11 cellular contexts compared by ENCODE assay signal in genomic region chr15:52994290-52994689, GRCh38.
"Had no signal": no experiment of that assay in that cellular context is flagged by ENCODE, and none has a peak within 500 bp of the region (broad histone marks: within the 10 kb centered on the region; RNA-seq: fewer than 3 reads in every experiment).

No MANE protein-coding gene starts in this region.

- ATAC-seq: GM23338, HCT116 had no signal

- H3K4me3 ChIP-seq: GM23248, GM23338, HAP-1 had no signal

- DNase-seq: GM23248, GOT3, H7, H9, HCEC 1CT, HFFc6 had no signal

- H3K36me3 ChIP-seq: HAP-1 had no signal

- H3K27ac ChIP-seq: GM23248 had no signal

- H3K4me2 ChIP-seq: GM23338 had no signal

- FAIRE-seq: H1, H54 had no signal

- H3K4me1 ChIP-seq: HAP-1 had no signal

- H3K9me3 ChIP-seq: HAP-1 had no signal

- H2AFZ ChIP-seq: GM23248, GM23338 had no signal

- H3K9ac ChIP-seq: GM23248 had no signal
